In genomic region chr3:40497288-40497687, GRCh38 we compare ENCODE assay signal across 22 cellular contexts. TPM values are rescaled to one million over a fixed set of nuclear protein-coding genes. Genes with fewer than 3 reads are reported as not detected.
DNase-seq lines count a peak whose midpoint lies in the region; ATAC-seq, FAIRE-seq and TF ChIP-seq lines count a peak whose summit lies in the region.
"Had no signal": no experiment of that assay in that cellular context is flagged by ENCODE, and none has a peak within 500 bp of the region (broad histone marks: within the 10 kb centered on the region; RNA-seq: fewer than 3 reads in every experiment).

No MANE protein-coding gene starts in this region.

- FAIRE-seq in K562 (lab: Jason Lieb, UNC), result no peak
- FAIRE-seq: A204.1, G401.6, GM12891, GM19239 had no signal

- no peak for TF ChIP-seq POLR2A in K562 (conservative IDR thresholded peaks at IDR 0.05)

- CTCF ChIA-PET in K562 (lab: Yijun Ruan, JAX; ENCODE audit: low intra/inter-chr PET ratio), result no interaction called here
- CTCF ChIA-PET in activated CD4-positive, alpha-beta memory T cell treated with anti-CD3 and anti-CD28 coated beads, Interleukin-2, amount 10 ng/mL, durations not matched to agents 7 days and 5 days (lab: Charles Lee), result interaction anchor here (0.9 kb wide), 1 partner anchor 9 kb away, joined by 3 read pairs; the partner anchor contains the start of gene ZNF620

- H2BK5ac ChIP-seq in trophoblast cell (ENCODE audit: low read depth, low read length, poor library complexity), result no peak overlapping the region

- no peak overlapping the region for H3K18ac ChIP-seq in trophoblast cell (ENCODE audit: low read length)

- H3K27me3 ChIP-seq in K562 (ENCODE audit: control insufficient read depth in 2 of 2, insufficient read depth in 2 of 2, low read length in 2 of 2) (0 out of 5 replicates have a peak, but pooled peaks cover 0 to 3% of the 10 kb centered on the region in 2 experiments), trophoblast cell (ENCODE audit: insufficient read depth, low read length) (no peaks in the 10 kb centered on the region)
- H3K27me3 ChIP-seq: BE2C, BLaER1 had no signal

- no peak overlapping the region for H3K27ac ChIP-seq in K562 (ENCODE audit: extremely low read depth, low read depth, low read length)
- H3K27ac ChIP-seq in trophoblast cell (ENCODE audit: low read depth, low read length), result no peak overlapping the region
- H3K27ac ChIP-seq: BLaER1 had no signal

- H3K4me2 ChIP-seq in K562 (ENCODE audit: insufficient read depth, low read length) (no peak overlapping the region), trophoblast cell (ENCODE audit: low read length) (no peak overlapping the region)
- H3K4me2 ChIP-seq: BLaER1 had no signal

- POLR2A ChIA-PET in K562 (lab: Yijun Ruan, JAX), result interaction anchor here (0.6 to 2.9 kb wide), 3 partner anchors 8 to 318 kb away, joined by 3 to 19 read pairs (median 4); partner anchors contain the start of gene ZNF620
- POLR2A ChIA-PET in activated CD4-positive, alpha-beta memory T cell treated with anti-CD3 and anti-CD28 coated beads, Interleukin-2, amount 10 ng/mL, durations not matched to agents 7 days and 5 days (lab: Charles Lee), result no interaction called here

- no TSS peak for BruUV-seq in K562 (replicated peaks; lab: Mats Ljungman, UMichigan)

- H3K4me1 ChIP-seq in K562 (replicated peaks in 1 of 2; ENCODE audit: control insufficient read depth in 2 of 2, insufficient read depth in 2 of 2, low read length in 2 of 2) (no peaks in the 10 kb centered on the region; a peak in 1 of 5 replicates), trophoblast cell (ENCODE audit: control insufficient read depth in 1 of 2, insufficient read depth in 2 of 2, low read length in 2 of 2) (no peaks in the 10 kb centered on the region)
- H3K4me1 ChIP-seq: BE2C, BLaER1 had no signal

- no peak for TF ChIP-seq EP300 in K562 (IDR thresholded peaks at IDR 0.05; ENCODE audit: low read length)

- H3K9me3 ChIP-seq in K562 (replicated peaks; ENCODE audit: control insufficient read depth, insufficient read depth, low read depth, low read length) (no peaks in the 10 kb centered on the region), trophoblast cell (ENCODE audit: insufficient read depth, low read depth, low read length) (no peaks in the 10 kb centered on the region)
- H3K9me3 ChIP-seq: BE2C, BLaER1 had no signal

- 41% methylated on average over 2 of the region's 2 CpGs for WGBS in K562 (ENCODE audit: insufficient coverage, low coverage, missing lambda C conversion rate)
- WGBS in trophoblast cell (ENCODE audit: extremely low coverage, insufficient coverage, insufficient read length), result no CpG with 5 or more reads among the region's 2 CpGs

- no peak overlapping the region for H2AK5ac ChIP-seq in trophoblast cell (ENCODE audit: low read length)

- no peak overlapping the region for H3K14ac ChIP-seq in trophoblast cell (ENCODE audit: low read length)

- no peak overlapping the region for H2AFZ ChIP-seq in K562 (ENCODE audit: low read depth, low read length)
- no peak overlapping the region for H2AFZ ChIP-seq in trophoblast cell (ENCODE audit: insufficient read depth, low read length, poor library complexity)

- no peaks in the 10 kb centered on the region for H3K36me3 Mint-ChIP-seq in activated CD4-positive, alpha-beta memory T cell treated with anti-CD3 and anti-CD28 coated beads, Interleukin-2, amount 10 ng/mL, durations not matched to agents 7 days and 5 days (ENCODE audit: low read depth)
- H3K36me3 Mint-ChIP-seq: CD4-positive, alpha-beta memory T cell had no signal

- TF ChIP-seq CTCF in K562 (IDR thresholded peaks at IDR 0.05 in 2 of 3, conservative IDR thresholded peaks at IDR 0.05 in 1 of 3; ENCODE audit: insufficient read depth in 2 of 3, low read depth in 1 of 3, low read length in 3 of 3), result no peak
- TF ChIP-seq CTCF in GM20000 (IDR thresholded peaks at IDR 0.05; ENCODE audit: extremely low read depth, missing control alignments), result no peak

- no peaks in the 10 kb centered on the region for H3K4me1 Mint-ChIP-seq in activated CD4-positive, alpha-beta memory T cell treated with anti-CD3 and anti-CD28 coated beads, Interleukin-2, amount 10 ng/mL, durations not matched to agents 7 days and 5 days
- H3K4me1 Mint-ChIP-seq: CD14-positive monocyte; CD4-positive, alpha-beta memory T cell; CD4-positive, CD25-positive, alpha-beta regulatory T cell; CD8-positive, alpha-beta memory T cell had no signal

- no peak overlapping the region for H3K4me3 Mint-ChIP-seq in activated CD4-positive, alpha-beta memory T cell treated with anti-CD3 and anti-CD28 coated beads, Interleukin-2, amount 10 ng/mL, durations not matched to agents 7 days and 5 days
- H3K4me3 Mint-ChIP-seq: CD14-positive monocyte; CD4-positive, alpha-beta memory T cell; CD4-positive, CD25-positive, alpha-beta regulatory T cell; CD8-positive, alpha-beta memory T cell had no signal

- H3K4me3 ChIP-seq in K562, result no peak overlapping the region
- H3K4me3 ChIP-seq in trophoblast cell (ENCODE audit: low read depth, low read length), result no peak overlapping the region
- H3K4me3 ChIP-seq: BLaER1 had no signal

- H3K36me3 ChIP-seq in K562 (ENCODE audit: control insufficient read depth, insufficient read depth, low read length) (no peaks in the 10 kb centered on the region), trophoblast cell (ENCODE audit: control insufficient read depth in 1 of 2, insufficient read depth in 2 of 2, low read length in 2 of 2) (no peaks in the 10 kb centered on the region)
- H3K36me3 ChIP-seq: BE2C, BLaER1 had no signal

- no peak for TF ChIP-seq RAD21 in K562 (CRISPR knock-in tag; conservative IDR thresholded peaks at IDR 0.05 in 1 of 2, IDR thresholded peaks at IDR 0.05 in 1 of 2)

- H3K4ac ChIP-seq in trophoblast cell (ENCODE audit: low read depth, low read length), result no peak overlapping the region

- H3K79me1 ChIP-seq in trophoblast cell (ENCODE audit: low read length), result no peaks in the 10 kb centered on the region

- no peak overlapping the region for H4K91ac ChIP-seq in trophoblast cell (ENCODE audit: low read depth, low read length)

- peak; percentile 43 for DNase-seq in amniotic epithelial cell (ENCODE audit: low read depth)
- no peak for DNase-seq in K562 (ENCODE audit: extremely low read depth in 1 of 4, low spot score in 3 of 4)
- DNase-seq in trophoblast cell, result peak; percentile 88 to 94
- DNase-seq in GM20000 (ENCODE audit: low spot score), result no peak
- no peak for DNase-seq in activated CD4-positive, alpha-beta memory T cell treated with anti-CD3 and anti-CD28 coated beads, Interleukin-2, amount 10 ng/mL, durations not matched to agents 7 days and 5 days
- DNase-seq: 8988T; ACHN; BE2C; C1 segment of cervical spinal cord; CD4-positive, alpha-beta memory T cell; CD4-positive, CD25-positive, alpha-beta regulatory T cell; CD8-positive, alpha-beta memory T cell; COR-L47; DMS 273 treated with DMSO at 0.1 percent for 48 hours; DMS79 treated with DMSO at 0.1 percent for 48 hours; GF-D8 had no signal

- in situ Hi-C loops in K562 (cut with MboI), result no loop called here

- ATAC-seq in K562, result peak; percentile 27; the same call in 1 of the 3 replicates

- no peak overlapping the region for H3K23ac ChIP-seq in trophoblast cell (ENCODE audit: low read length)

- H3K79me2 ChIP-seq in K562 (ENCODE audit: control insufficient read depth, insufficient read depth, low read length), result no peaks in the 10 kb centered on the region
- H3K79me2 ChIP-seq in trophoblast cell (ENCODE audit: control insufficient read depth, insufficient read depth, low read length, poor library complexity), result no peaks in the 10 kb centered on the region

- H4K8ac ChIP-seq in trophoblast cell (ENCODE audit: low read depth, low read length), result no peak overlapping the region

- H4K12ac ChIP-seq in trophoblast cell (ENCODE audit: low read depth, low read length), result no peak overlapping the region

- no peaks in the 10 kb centered on the region for H3K9me1 ChIP-seq in K562 (ENCODE audit: control insufficient read depth, insufficient read depth, low read length)

- H2BK120ac ChIP-seq in trophoblast cell (ENCODE audit: insufficient read depth, low read length, poor library complexity), result no peak overlapping the region

- no peaks in the 10 kb centered on the region for H4K20me1 ChIP-seq in K562 (replicated peaks; ENCODE audit: control insufficient read depth, insufficient read depth, low read length)
- H4K20me1 ChIP-seq: BLaER1 had no signal

- H3K27ac Mint-ChIP-seq in activated CD4-positive, alpha-beta memory T cell treated with anti-CD3 and anti-CD28 coated beads, Interleukin-2, amount 10 ng/mL, durations not matched to agents 7 days and 5 days, result no peak overlapping the region
- H3K27ac Mint-ChIP-seq: CD14-positive monocyte; CD4-positive, alpha-beta memory T cell; CD4-positive, CD25-positive, alpha-beta regulatory T cell had no signal

- no peak overlapping the region for H3K9ac ChIP-seq in K562 (ENCODE audit: insufficient read depth in 1 of 2, low read depth in 2 of 2, low read length in 2 of 2)
- no peak overlapping the region for H3K9ac ChIP-seq in trophoblast cell (ENCODE audit: low read length)
- H3K9ac ChIP-seq: BLaER1 had no signal

- intact Hi-C loops in K562 (cut with micrococcal nuclease), result no loop called here

- no peaks in the 10 kb centered on the region for H3K9me3 Mint-ChIP-seq in activated CD4-positive, alpha-beta memory T cell treated with anti-CD3 and anti-CD28 coated beads, Interleukin-2, amount 10 ng/mL, durations not matched to agents 7 days and 5 days
- H3K9me3 Mint-ChIP-seq: CD14-positive monocyte; CD4-positive, alpha-beta memory T cell; CD8-positive, alpha-beta memory T cell had no signal

- no peak overlapping the region for H2BK12ac ChIP-seq in trophoblast cell (ENCODE audit: low read length)

- H3K27me3 Mint-ChIP-seq in activated CD4-positive, alpha-beta memory T cell treated with anti-CD3 and anti-CD28 coated beads, Interleukin-2, amount 10 ng/mL, durations not matched to agents 7 days and 5 days, result peaks cover 2% of the 10 kb centered on the region
- H3K27me3 Mint-ChIP-seq: CD4-positive, alpha-beta memory T cell; CD4-positive, CD25-positive, alpha-beta regulatory T cell; CD8-positive, alpha-beta memory T cell had no signal

RNA-seq across cellular contexts. Expression of gene ZNF620, which starts 8.6 kb away (rescaled TPM):
- total RNA-seq in K562 (2011; cell fraction: chromatin; rRNA removed; ENCODE audit: low replicate concordance), result 3.6 and 8.5 TPM in 2 replicates
- total RNA-seq in K562 (2011; cell fraction: nucleolus; rRNA removed), result 3.2 and 3.3 TPM in 2 replicates
- total RNA-seq in K562 (2011; cell fraction: nucleoplasm; rRNA removed), result 3.8 and 4.7 TPM in 2 replicates
- total RNA-seq in K562 (2014; rRNA removed) (2.9 and 3.4 TPM in 2 replicates), K562 (2014; rRNA removed; fragmentation: Illumina TruSeq; extraction: Trizol) (4.9 and 5.5 TPM in 2 replicates), K562 (2015; rRNA removed; fragmentation: Illumina TruSeq; extraction: Trizol) (4.5 and 4.9 TPM in 2 replicates), K562 (2021) (3.3 and 5.7 TPM in 2 replicates)
- polyA plus RNA-seq in K562 (2011; rRNA removed) (1.5 and 2.2 TPM in 2 replicates), K562 (2014; fragmentation: Illumina TruSeq; extraction: Trizol) (3.0 and 3.4 TPM in 2 replicates), K562 (2014; fragmentation: Nextera tagmentation; extraction: Ambion mirVana) (1 to 10 TPM; 1.2 to 3.7 TPM), K562 (2014; rRNA removed) (2.3 and 3.6 TPM in 2 replicates)
- 0.64 and 1.3 TPM in 2 replicates for polyA plus RNA-seq in K562 (2011; cell fraction: cytosol; rRNA removed)
- 0.94 and 1.5 TPM in 2 replicates for polyA plus RNA-seq in K562 (2011; cell fraction: nucleus; rRNA removed)
- polyA plus RNA-seq in K562 (2012), result 2.4 and 3.0 TPM in 2 replicates
- polyA minus RNA-seq in K562 (2011; rRNA and poly(A)+ RNA removed), result 2.8 and 4.8 TPM in 2 replicates
- polyA minus RNA-seq in K562 (2011; cell fraction: cytosol; rRNA and poly(A)+ RNA removed), result 2.2 TPM in 1 of 2 replicates, not detected in the other
- polyA minus RNA-seq in K562 (2011; cell fraction: nucleus; rRNA and poly(A)+ RNA removed), result 1.1 and 1.2 TPM in 2 replicates
- 2.6 and 3.1 TPM in 2 replicates for polyA plus RNA-seq in trophoblast cell (2013)
- 1 to 10 TPM; 6.1 to 6.3 TPM for total RNA-seq in activated CD4-positive, alpha-beta memory T cell treated with anti-CD3 and anti-CD28 coated beads, Interleukin-2, amount 10 ng/mL, durations not matched to agents 7 days and 5 days

RNA-seq across cellular contexts. Expression of gene ZNF619, which starts 20.4 kb away (rescaled TPM):
- 14.4 and 24.4 TPM in 2 replicates for total RNA-seq in K562 (2011; cell fraction: chromatin; rRNA removed; ENCODE audit: low replicate concordance)
- total RNA-seq in K562 (2011; cell fraction: nucleolus; rRNA removed), result 10.2 and 11.8 TPM in 2 replicates
- total RNA-seq in K562 (2011; cell fraction: nucleoplasm; rRNA removed), result 13.6 and 14.7 TPM in 2 replicates
- total RNA-seq in K562 (2014; rRNA removed) (4.7 and 5.0 TPM in 2 replicates), K562 (2014; rRNA removed; fragmentation: Illumina TruSeq; extraction: Trizol) (6.3 and 6.4 TPM in 2 replicates), K562 (2015; rRNA removed; fragmentation: Illumina TruSeq; extraction: Trizol) (6.7 and 7.8 TPM in 2 replicates), K562 (2021) (8.8 and 10.5 TPM in 2 replicates)
- polyA plus RNA-seq in K562 (2011; rRNA removed) (7.3 and 9.1 TPM in 2 replicates), K562 (2014; fragmentation: Illumina TruSeq; extraction: Trizol) (7.3 and 7.4 TPM in 2 replicates), K562 (2014; fragmentation: Nextera tagmentation; extraction: Ambion mirVana) (1 to 10 TPM; 1.3 to 1.5 TPM), K562 (2014; rRNA removed) (6.0 and 6.2 TPM in 2 replicates)
- polyA plus RNA-seq in K562 (2011; cell fraction: cytosol; rRNA removed), result 4.3 and 5.1 TPM in 2 replicates
- 7.1 and 7.3 TPM in 2 replicates for polyA plus RNA-seq in K562 (2011; cell fraction: nucleus; rRNA removed)
- 3.4 and 3.6 TPM in 2 replicates for polyA plus RNA-seq in K562 (2012)
- polyA minus RNA-seq in K562 (2011; rRNA and poly(A)+ RNA removed), result 18.5 and 22.4 TPM in 2 replicates
- polyA minus RNA-seq in K562 (2011; cell fraction: cytosol; rRNA and poly(A)+ RNA removed), result 6.6 and 7.8 TPM in 2 replicates
- 5.7 and 10.4 TPM in 2 replicates for polyA minus RNA-seq in K562 (2011; cell fraction: nucleus; rRNA and poly(A)+ RNA removed)
- 2.6 and 2.8 TPM in 2 replicates for polyA plus RNA-seq in trophoblast cell (2013)
- 10 to 100 TPM; 10.5 to 10.6 TPM for total RNA-seq in activated CD4-positive, alpha-beta memory T cell treated with anti-CD3 and anti-CD28 coated beads, Interleukin-2, amount 10 ng/mL, durations not matched to agents 7 days and 5 days

RNA-seq across cellular contexts. Expression of gene ZNF621, which starts 27.5 kb away (rescaled TPM):
- total RNA-seq in K562 (2011; cell fraction: chromatin; rRNA removed; ENCODE audit: low replicate concordance), result 26.7 and 92.0 TPM in 2 replicates
- total RNA-seq in K562 (2011; cell fraction: nucleolus; rRNA removed), result 22.0 and 26.7 TPM in 2 replicates
- total RNA-seq in K562 (2011; cell fraction: nucleoplasm; rRNA removed), result 41.6 and 57.6 TPM in 2 replicates
- total RNA-seq in K562 (2014; rRNA removed) (10.8 and 12.0 TPM in 2 replicates), K562 (2014; rRNA removed; fragmentation: Illumina TruSeq; extraction: Trizol) (20.8 and 22.3 TPM in 2 replicates), K562 (2015; rRNA removed; fragmentation: Illumina TruSeq; extraction: Trizol) (18.7 and 20.6 TPM in 2 replicates), K562 (2021) (22.4 and 22.5 TPM in 2 replicates)
- polyA plus RNA-seq in K562 (2011; rRNA removed) (27.6 and 38.1 TPM in 2 replicates), K562 (2014; fragmentation: Illumina TruSeq; extraction: Trizol) (26.2 and 28.9 TPM in 2 replicates), K562 (2014; fragmentation: Nextera tagmentation; extraction: Ambion mirVana) (1 to 10 TPM; 4.7 to 7.3 TPM), K562 (2014; rRNA removed) (20.1 and 24.4 TPM in 2 replicates)
- 15.0 and 27.7 TPM in 2 replicates for polyA plus RNA-seq in K562 (2011; cell fraction: cytosol; rRNA removed)
- polyA plus RNA-seq in K562 (2011; cell fraction: nucleus; rRNA removed), result 44.3 and 50.0 TPM in 2 replicates
- 14.3 TPM in 2 replicates for polyA plus RNA-seq in K562 (2012)
- 33.7 and 34.3 TPM in 2 replicates for polyA minus RNA-seq in K562 (2011; rRNA and poly(A)+ RNA removed)
- 13.7 and 14.9 TPM in 2 replicates for polyA minus RNA-seq in K562 (2011; cell fraction: cytosol; rRNA and poly(A)+ RNA removed)
- polyA minus RNA-seq in K562 (2011; cell fraction: nucleus; rRNA and poly(A)+ RNA removed), result 14.8 and 23.0 TPM in 2 replicates
- 15.0 and 15.4 TPM in 2 replicates for polyA plus RNA-seq in trophoblast cell (2013)
- total RNA-seq in activated CD4-positive, alpha-beta memory T cell treated with anti-CD3 and anti-CD28 coated beads, Interleukin-2, amount 10 ng/mL, durations not matched to agents 7 days and 5 days, result 10 to 100 TPM; 24.9 to 25.7 TPM

RNA-seq across cellular contexts. Expression of gene RPL14, which starts 40.1 kb away (rescaled TPM):
- total RNA-seq in K562 (2011; cell fraction: chromatin; rRNA removed; ENCODE audit: low replicate concordance), result 226 and 269 TPM in 2 replicates
- 253 and 260 TPM in 2 replicates for total RNA-seq in K562 (2011; cell fraction: nucleolus; rRNA removed)
- total RNA-seq in K562 (2011; cell fraction: nucleoplasm; rRNA removed), result 327 and 490 TPM in 2 replicates
- total RNA-seq in K562 (2014; rRNA removed) (1,465 and 1,933 TPM in 2 replicates), K562 (2014; rRNA removed; fragmentation: Illumina TruSeq; extraction: Trizol) (2,197 and 2,292 TPM in 2 replicates), K562 (2015; rRNA removed; fragmentation: Illumina TruSeq; extraction: Trizol) (1,893 and 1,905 TPM in 2 replicates), K562 (2021) (4,499 and 4,649 TPM in 2 replicates)
- polyA plus RNA-seq in K562 (2011; rRNA removed) (851 and 1,014 TPM in 2 replicates), K562 (2014; fragmentation: Illumina TruSeq; extraction: Trizol) (2,310 and 2,431 TPM in 2 replicates), K562 (2014; fragmentation: Nextera tagmentation; extraction: Ambion mirVana) (1,000 to 10,000 TPM; 2,133 to 2,823 TPM), K562 (2014; rRNA removed) (1,463 and 1,670 TPM in 2 replicates)
- polyA plus RNA-seq in K562 (2011; cell fraction: cytosol; rRNA removed), result 509 and 510 TPM in 2 replicates
- polyA plus RNA-seq in K562 (2011; cell fraction: nucleus; rRNA removed), result 509 and 670 TPM in 2 replicates
- polyA plus RNA-seq in K562 (2012), result 2,787 and 4,013 TPM in 2 replicates
- polyA minus RNA-seq in K562 (2011; rRNA and poly(A)+ RNA removed), result 631 and 740 TPM in 2 replicates
- 1,561 and 2,057 TPM in 2 replicates for polyA minus RNA-seq in K562 (2011; cell fraction: cytosol; rRNA and poly(A)+ RNA removed)
- 129 and 304 TPM in 2 replicates for polyA minus RNA-seq in K562 (2011; cell fraction: nucleus; rRNA and poly(A)+ RNA removed)
- polyA plus RNA-seq in trophoblast cell (2013), result 1,140 and 1,225 TPM in 2 replicates
- total RNA-seq in activated CD4-positive, alpha-beta memory T cell treated with anti-CD3 and anti-CD28 coated beads, Interleukin-2, amount 10 ng/mL, durations not matched to agents 7 days and 5 days, result 1,000 to 10,000 TPM; 1,898 to 2,001 TPM

Comparison
In these comparisons a context has a peak if more than half of its experiments do, and no peak if none do; other contexts are left out.
1. DNase-seq: peak in amniotic epithelial cell (single experiment) and trophoblast cell (2 of 2); none in K562 (0 of 4), GM20000 (single experiment) and activated CD4-positive, alpha-beta memory T cell treated with anti-CD3 and anti-CD28 coated beads, Interleukin-2, amount 10 ng/mL, durations not matched to agents 7 days and 5 days (single experiment).